ENCODE assay signal across 8 cellular contexts in genomic region chr13:97975851-97976550, GRCh38. TPM values are rescaled to one million over a fixed set of nuclear protein-coding genes. Genes with fewer than 3 reads are reported as not detected.
DNase-seq lines count a peak whose midpoint lies in the region; ATAC-seq and TF ChIP-seq lines count a peak whose summit lies in the region.

No MANE protein-coding gene starts in this region.

- H3K27me3 ChIP-seq in AG04450 (ENCODE audit: control insufficient read depth, insufficient read depth, low read length) (no peaks in the 10 kb centered on the region), breast epithelium (no peaks in the 10 kb centered on the region), iPS-20b (ENCODE audit: insufficient read depth, low read length) (no peaks in the 10 kb centered on the region)

- peaks cover 0 to 13% of the 10 kb centered on the region in 2 donors for H3K4me1 ChIP-seq in breast epithelium
- peaks cover 19% of the 10 kb centered on the region; the same call in 1 of the 2 replicates for H3K4me1 ChIP-seq in iPS-20b (ENCODE audit: insufficient read depth, low read length)

- no peaks in the 10 kb centered on the region for H3K36me3 ChIP-seq in breast epithelium
- H3K36me3 ChIP-seq in iPS-20b (ENCODE audit: insufficient read depth, low read depth, low read length), result peaks cover 10% of the 10 kb centered on the region; the same call in 1 of the 2 replicates

- DNase-seq in AG04450 (ENCODE audit: low read depth, low spot score), result peak; percentile 29
- peak; percentile 82 for DNase-seq in NCI-H2171 treated with DMSO at 0.1 percent for 48 hours (lab: John Stamatoyannopoulos, UW)
- peak in 1 of 2 donors; percentile 80 for DNase-seq in breast epithelium (ENCODE audit: low spot score in 2 of 2)

- POLR2A ChIA-PET in AG04450 (lab: Yijun Ruan, JAX), result interaction anchor here (0.6 kb wide), 2 partner anchors 87 to 98 kb away, joined by 3 read pairs; no protein-coding TSS in a partner anchor

- peak overlapping the region; percentile 93; the same call in 1 of the 2 replicates for H3K9ac ChIP-seq in iPS-20b (ENCODE audit: low read depth, low read length)

- ATAC-seq in GM18870 (IDR thresholded peaks at IDR 0.05; ENCODE audit: unreplicated experiment) (peak; percentile 55), HG03097 (IDR thresholded peaks at IDR 0.05; ENCODE audit: low FRiP score, unreplicated experiment) (peak; percentile 91)

- H3K4me3 ChIP-seq in AG04450 (ENCODE audit: low read depth, low read length) (peak overlapping the region; percentile 93), breast epithelium (peak overlapping the region; percentile 78 to 93 (median 91)), iPS-20b (ENCODE audit: low read length) (peak overlapping the region; percentile 96), skin epidermis (peak overlapping the region; percentile 60 to 93 (median 78))

- intact Hi-C loops in breast epithelium (cut with DNase I; ENCODE audit: low total_unique reads), result no loop called here

- CTCF ChIA-PET in AG04450 (lab: Charles Lee), result no interaction called here

- TF ChIP-seq CTCF in AG04450 (IDR thresholded peaks at IDR 0.05; ENCODE audit: low read depth, low read length), result no peak
- TF ChIP-seq CTCF in VCaP (conservative IDR thresholded peaks at IDR 0.05), result no peak
- peak in 1 of 3 donors; percentile 22 for TF ChIP-seq CTCF in breast epithelium (IDR thresholded peaks at IDR 0.05)

- TF ChIP-seq POLR2A in breast epithelium (IDR thresholded peaks at IDR 0.05), result no peak

- peak overlapping the region; percentile 75 for H3K27ac ChIP-seq in AG04450 (ENCODE audit: low read depth, low read length)
- peak overlapping the region; percentile 93 for H3K27ac ChIP-seq in VCaP
- peak overlapping the region; percentile 98 to 99 for H3K27ac ChIP-seq in breast epithelium
- peak overlapping the region; percentile 93 for H3K27ac ChIP-seq in iPS-20b (ENCODE audit: low read length)
- H3K27ac ChIP-seq in skin epidermis, result peak overlapping the region; percentile 75 to 98 (median 90)

- H3K9me3 ChIP-seq in AG04450 (ENCODE audit: control insufficient read depth, insufficient read depth, low read length), result no peaks in the 10 kb centered on the region
- H3K9me3 ChIP-seq in breast epithelium, result no peaks in the 10 kb centered on the region
- H3K9me3 ChIP-seq in iPS-20b (ENCODE audit: insufficient read depth, low read depth, low read length), result no peaks in the 10 kb centered on the region

RNA-seq across cellular contexts. Expression of gene IPO5, which starts 22.5 kb away (rescaled TPM):
- polyA plus RNA-seq in AG04450 (2011; rRNA removed), result 141 and 164 TPM in 2 replicates
- polyA minus RNA-seq in AG04450 (2011; rRNA and poly(A)+ RNA removed), result 149 and 227 TPM in 2 replicates
- total RNA-seq in breast epithelium, result 100 to 1,000 TPM in 2 of 3 donors, 10 to 100 TPM in 1; 97.6 to 157 (median 137) TPM
